8 cellular contexts compared by ENCODE assay signal in genomic region chr7:32727483-32728411, GRCh38.
A peak's percentile ranks its signal among the peaks of the same experiment; 100 is the strongest.
DNase-seq lines count a peak whose midpoint lies in the region; ATAC-seq, FAIRE-seq and TF ChIP-seq lines count a peak whose summit lies in the region.
"Not testable (repeated sequence)": the region's sequence is repeated elsewhere in the genome, so short reads cannot be mapped to it uniquely, and the experiment has no call there.

No MANE protein-coding gene starts in this region.

- not testable (repeated sequence) for H3K27me3 ChIP-seq in CD8-positive, alpha-beta memory T cell (ENCODE audit: insufficient read depth, low read length, poor library complexity, severe bottlenecking); HepG2 (ENCODE audit: control insufficient read depth in 1 of 2, insufficient read depth in 2 of 2, low read length in 2 of 2)

- TF ChIP-seq CTCF in HepG2 (CRISPR knock-in tag; IDR thresholded peaks at IDR 0.05): not testable (repeated sequence)

- not testable (repeated sequence) for H3K36me3 Mint-ChIP-seq in CD8-positive, alpha-beta memory T cell; activated CD4-positive, alpha-beta memory T cell treated with anti-CD3 and anti-CD28 coated beads, Interleukin-2, amount 10 ng/mL, durations not matched to agents 7 days and 5 days (ENCODE audit: low read depth)

- peak overlapping the region; percentile 87 for H3K9ac ChIP-seq in HepG2 (ENCODE audit: insufficient read depth, low read depth, low read length)

- ATAC-seq in GM19467 (IDR thresholded peaks at IDR 0.05; ENCODE audit: unreplicated experiment) (peak; percentile 56), HG03439 (IDR thresholded peaks at IDR 0.05; ENCODE audit: unreplicated experiment) (peak; percentile 68), HepG2 (peak; percentile 69)

- peak overlapping the region; percentile 69 for H3K4me2 ChIP-seq in HepG2 (ENCODE audit: low read depth, low read length)

- H3K27me3 Mint-ChIP-seq in CD8-positive, alpha-beta memory T cell: peaks cover 14 to 17% of the 10 kb centered on the region in 2 donors
- H3K27me3 Mint-ChIP-seq in activated CD4-positive, alpha-beta memory T cell treated with anti-CD3 and anti-CD28 coated beads, Interleukin-2, amount 10 ng/mL, durations not matched to agents 7 days and 5 days: peaks cover 34% of the 10 kb centered on the region

- BruUV-seq in HepG2 (replicated peaks; lab: Mats Ljungman, UMichigan): TSS peak; percentile 54

- not testable (repeated sequence) for H3K4me3 ChIP-seq in CD8-positive, alpha-beta memory T cell (ENCODE audit: low read length)
- H3K4me3 ChIP-seq in HepG2 (replicated peaks in 1 of 3; ENCODE audit: insufficient read depth in 1 of 3, low read depth in 2 of 3, low read length in 3 of 3): peak overlapping the region; percentile 72 to 82 (median 81)

- not testable (repeated sequence) for H4K20me1 ChIP-seq in HepG2 (ENCODE audit: insufficient read depth, low read length)

- peak in 2 of 5 donors; percentile 9 to 59 for DNase-seq in CD8-positive, alpha-beta memory T cell
- DNase-seq in NCI-H526 treated with DMSO at 0.1 percent for 48 hours (lab: John Stamatoyannopoulos, UW): peak; percentile 71
- DNase-seq in activated CD4-positive, alpha-beta memory T cell treated with anti-CD3 and anti-CD28 coated beads, Interleukin-2, amount 10 ng/mL, durations not matched to agents 7 days and 5 days: peak; percentile 40
- DNase-seq in effector CD4-positive, alpha-beta T cell: peak; percentile 8
- DNase-seq in HepG2 (ENCODE audit: low spot score): peak; percentile 15
- DNase-seq in stimulated activated CD4-positive, alpha-beta T cell treated with anti-CD3 and anti-CD28 coated beads, Interleukin-2, amount 100 ng/mL, for 4 hours (ENCODE audit: low read depth): peak; percentile 19

- intact Hi-C loops in HepG2 (cut with micrococcal nuclease; ENCODE audit: unreplicated experiment): loop anchor here (2.0 to 10.0 kb wide), 2 partner anchors 59 to 143 kb away; no protein-coding TSS in a partner anchor

- CTCF ChIA-PET in CD8-positive, alpha-beta memory T cell (lab: Charles Lee); activated CD4-positive, alpha-beta memory T cell treated with anti-CD3 and anti-CD28 coated beads, Interleukin-2, amount 10 ng/mL, durations not matched to agents 7 days and 5 days (lab: Charles Lee); HepG2 (lab: Yijun Ruan, JAX; ENCODE audit: low intra/inter-chr PET ratio, low total read pairs): not testable (repeated sequence)

- peak overlapping the region; percentile 78 to 90 (median 83) for H3K4me3 Mint-ChIP-seq in CD8-positive, alpha-beta memory T cell
- H3K4me3 Mint-ChIP-seq in activated CD4-positive, alpha-beta memory T cell treated with anti-CD3 and anti-CD28 coated beads, Interleukin-2, amount 10 ng/mL, durations not matched to agents 7 days and 5 days: peak overlapping the region; percentile 65

- H3K9me3 Mint-ChIP-seq in CD8-positive, alpha-beta memory T cell; activated CD4-positive, alpha-beta memory T cell treated with anti-CD3 and anti-CD28 coated beads, Interleukin-2, amount 10 ng/mL, durations not matched to agents 7 days and 5 days: not testable (repeated sequence)

- not testable (repeated sequence) for H3K4me1 ChIP-seq in CD8-positive, alpha-beta memory T cell (ENCODE audit: insufficient read depth, low read length); HepG2 (ENCODE audit: insufficient read depth, low read length)

- peaks cover 24% of the 10 kb centered on the region for H3K79me2 ChIP-seq in HepG2 (ENCODE audit: insufficient read depth, low read length)

- peak overlapping the region; percentile 38 for H3K27ac ChIP-seq in CD8-positive, alpha-beta memory T cell (ENCODE audit: low read depth, low read length)
- peak overlapping the region; percentile 88 for H3K27ac ChIP-seq in HepG2 (ENCODE audit: extremely low read length, insufficient read depth, low read length)

- not testable (repeated sequence) for TF ChIP-seq EP300 in HepG2 (IDR thresholded peaks at IDR 0.05; ENCODE audit: low read depth in 2 of 2, low read length in 2 of 2); HepG2 (CRISPR knock-in tag; IDR thresholded peaks at IDR 0.05; ENCODE audit: borderline replicate concordance)

- H3K27ac Mint-ChIP-seq in CD8-positive, alpha-beta memory T cell: peak overlapping the region in 1 of 8 donors; percentile 70
- H3K27ac Mint-ChIP-seq in activated CD4-positive, alpha-beta memory T cell treated with anti-CD3 and anti-CD28 coated beads, Interleukin-2, amount 10 ng/mL, durations not matched to agents 7 days and 5 days: not testable (repeated sequence)

- peak; percentile 18; the same call in 1 of the 2 replicates for TF ChIP-seq RAD21 in HepG2 (CRISPR knock-in tag; IDR thresholded peaks at IDR 0.05)

- POLR2A ChIA-PET in CD8-positive, alpha-beta memory T cell (lab: Charles Lee); activated CD4-positive, alpha-beta memory T cell treated with anti-CD3 and anti-CD28 coated beads, Interleukin-2, amount 10 ng/mL, durations not matched to agents 7 days and 5 days (lab: Charles Lee): not testable (repeated sequence)
- POLR2A ChIA-PET in HepG2 (lab: Yijun Ruan, JAX): interaction anchor here (2.0 kb wide), 2 partner anchors 59 to 232 kb away, joined by 6 to 10 read pairs; no protein-coding TSS in a partner anchor

- peak; percentile 36 to 39; a peak in 2 of 4 replicates for TF ChIP-seq POLR2A in HepG2 (IDR thresholded peaks at IDR 0.05; ENCODE audit: insufficient read depth in 1 of 2, low read depth in 2 of 2, low read length in 2 of 2)

- 1% methylated on average over 51 of the region's 66 CpGs for WGBS in HepG2 (ENCODE audit: low lambda C conversion rate)

- H3K9me3 ChIP-seq in CD8-positive, alpha-beta memory T cell (ENCODE audit: low read length); HepG2 (ENCODE audit: low read length): not testable (repeated sequence)

- in situ Hi-C loops in HepG2 (cut with HindIII; ENCODE audit: extremely low pct_ligation_motif_present, low pct_unique_long_range_greater_than_20kb): not testable (repeated sequence)

- not testable (repeated sequence) for H3K36me3 ChIP-seq in CD8-positive, alpha-beta memory T cell (ENCODE audit: insufficient read depth, low read length); HepG2 (replicated peaks in 1 of 2; ENCODE audit: control insufficient read depth in 1 of 2, insufficient read depth in 2 of 2, low read length in 2 of 2)

- not testable (repeated sequence) for H2AFZ ChIP-seq in HepG2 (ENCODE audit: low read length)

- not testable (repeated sequence) for FAIRE-seq in HepG2 (lab: Jason Lieb, UNC)

- peaks cover 2 to 12% (median 8%) of the 10 kb centered on the region in 3 donors for H3K4me1 Mint-ChIP-seq in CD8-positive, alpha-beta memory T cell
- H3K4me1 Mint-ChIP-seq in activated CD4-positive, alpha-beta memory T cell treated with anti-CD3 and anti-CD28 coated beads, Interleukin-2, amount 10 ng/mL, durations not matched to agents 7 days and 5 days: not testable (repeated sequence)

TF ChIP-seq in HepG2, 621 proteins besides CTCF, POLR2A, EP300 and RAD21 (continues in another document):
- 0 out of 2 replicates have a peak, but pooled peaks have one; percentile 37 for TF ChIP-seq ZNF800 (CRISPR knock-in tag; IDR thresholded peaks at IDR 0.05)
- TF ChIP-seq E2F2 (CRISPR knock-in tag; IDR thresholded peaks at IDR 0.05; ENCODE audit: borderline replicate concordance): peak; percentile 42; the same call in 1 of the 2 replicates
- TF ChIP-seq KDM5B (CRISPR knock-in tag; IDR thresholded peaks at IDR 0.05; ENCODE audit: borderline replicate concordance): 0 out of 2 replicates have a peak, but pooled peaks have one; percentile 20
- peak; percentile 35; the same call in 1 of the 2 replicates for TF ChIP-seq ZFP90 (CRISPR knock-in tag; IDR thresholded peaks at IDR 0.05; ENCODE audit: borderline replicate concordance)
- peak; percentile 76 for TF ChIP-seq ZBTB25 (CRISPR knock-in tag; IDR thresholded peaks at IDR 0.05)
- TF ChIP-seq POLR2G (IDR thresholded peaks at IDR 0.05; ENCODE audit: low read depth, low read length): peak; percentile 37; the same call in 1 of the 2 replicates
- peak; percentile 59; the same call in 1 of the 2 replicates for TF ChIP-seq RBFOX2 (IDR thresholded peaks at IDR 0.05; ENCODE audit: low read depth, low read length)
- TF ChIP-seq BRD4 (CRISPR knock-in tag; IDR thresholded peaks at IDR 0.05): peak; percentile 60; the same call in 1 of the 2 replicates
